14 cellular contexts compared by ENCODE assay signal in the genomic region with DNA sequence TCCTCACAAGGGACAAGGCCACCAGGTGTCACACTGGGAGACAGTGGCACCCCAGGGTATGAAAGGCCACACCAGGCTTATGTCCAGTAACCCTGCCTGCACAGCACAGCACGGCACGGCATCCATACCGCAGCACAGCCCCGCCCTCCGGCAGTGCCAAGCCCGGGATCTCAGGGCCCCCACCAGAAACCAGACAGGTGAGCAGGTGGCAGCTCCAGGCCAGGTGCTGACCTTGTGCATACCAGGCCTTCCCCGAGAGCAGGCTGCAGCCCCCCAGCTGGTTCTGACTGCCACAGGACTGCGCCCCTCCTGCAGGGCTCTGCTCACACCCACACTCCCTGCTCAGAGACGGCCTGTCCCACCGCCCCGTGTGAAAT. TPM values are rescaled to one million over a fixed set of nuclear protein-coding genes. Genes with fewer than 3 reads are reported as not detected.
"Had no signal": no experiment of that assay in that cellular context is flagged by ENCODE, and none has a peak within 500 bp of the region (broad histone marks: within the 10 kb centered on the region; RNA-seq: fewer than 3 reads in every experiment).

No MANE protein-coding gene starts in this region.

- H3K27ac Mint-ChIP-seq: activated CD4-positive, alpha-beta T cell treated with anti-CD3 and anti-CD28 coated beads for 36 hours; activated CD8-positive, alpha-beta T cell treated with anti-CD3 and anti-CD28 coated beads for 36 hours; activated naive CD4-positive, alpha-beta T cell treated with anti-CD3 and anti-CD28 coated beads, Interleukin-2, amount 10 ng/mL, durations not matched to agents 7 days and 5 days; naive thymus-derived CD8-positive, alpha-beta T cell had no signal

- H3K4me1 ChIP-seq: prostate gland had no signal

- H3K4me3 ChIP-seq: gastrocnemius medialis, hepatocyte, lung, prostate gland had no signal

- H3K27me3 ChIP-seq: gastrocnemius medialis, hepatocyte had no signal

- H3K27ac ChIP-seq: epithelial cell of prostate, hepatocyte, prostate gland, WERI-Rb-1 had no signal

- H3K36me3 ChIP-seq: gastrocnemius medialis, prostate gland, WERI-Rb-1 had no signal

- H3K9me3 ChIP-seq: gastrocnemius medialis, prostate gland had no signal

- H3K4me1 Mint-ChIP-seq: activated CD4-positive, alpha-beta T cell treated with anti-CD3 and anti-CD28 coated beads for 36 hours; activated naive CD4-positive, alpha-beta T cell treated with anti-CD3 and anti-CD28 coated beads, Interleukin-2, amount 10 ng/mL, durations not matched to agents 7 days and 5 days; naive thymus-derived CD8-positive, alpha-beta T cell had no signal

- H3K36me3 Mint-ChIP-seq: activated naive CD4-positive, alpha-beta T cell treated with anti-CD3 and anti-CD28 coated beads, Interleukin-2, amount 10 ng/mL, durations not matched to agents 7 days and 5 days; naive thymus-derived CD8-positive, alpha-beta T cell had no signal

- H3K4me3 Mint-ChIP-seq: activated CD4-positive, alpha-beta T cell treated with anti-CD3 and anti-CD28 coated beads for 36 hours; activated CD8-positive, alpha-beta T cell treated with anti-CD3 and anti-CD28 coated beads for 36 hours; activated naive CD4-positive, alpha-beta T cell treated with anti-CD3 and anti-CD28 coated beads, Interleukin-2, amount 10 ng/mL, durations not matched to agents 7 days and 5 days; naive thymus-derived CD8-positive, alpha-beta T cell had no signal

- H3K27me3 Mint-ChIP-seq: activated CD4-positive, alpha-beta T cell treated with anti-CD3 and anti-CD28 coated beads for 36 hours; activated CD8-positive, alpha-beta T cell treated with anti-CD3 and anti-CD28 coated beads for 36 hours; activated naive CD4-positive, alpha-beta T cell treated with anti-CD3 and anti-CD28 coated beads, Interleukin-2, amount 10 ng/mL, durations not matched to agents 7 days and 5 days; naive thymus-derived CD8-positive, alpha-beta T cell had no signal

- H3K9me3 Mint-ChIP-seq: activated CD8-positive, alpha-beta T cell treated with anti-CD3 and anti-CD28 coated beads for 36 hours; activated naive CD4-positive, alpha-beta T cell treated with anti-CD3 and anti-CD28 coated beads, Interleukin-2, amount 10 ng/mL, durations not matched to agents 7 days and 5 days had no signal

- DNase-seq: activated CD4-positive, alpha-beta T cell treated with anti-CD3 and anti-CD28 coated beads for 36 hours; activated CD8-positive, alpha-beta memory T cell treated with anti-CD3 and anti-CD28 coated beads, Interleukin-2, amount 50 U/mL, for 48 hours; activated CD8-positive, alpha-beta T cell treated with anti-CD3 and anti-CD28 coated beads for 36 hours; activated naive CD4-positive, alpha-beta T cell treated with anti-CD3 and anti-CD28 coated beads, Interleukin-2, amount 10 ng/mL, durations not matched to agents 7 days and 5 days; central memory CD4-positive, alpha-beta T cell; effector memory CD4-positive, alpha-beta T cell; gastrocnemius medialis; WERI-Rb-1 had no signal

- ATAC-seq: activated CD4-positive, alpha-beta T cell treated with anti-CD3 and anti-CD28 coated beads for 36 hours; activated CD8-positive, alpha-beta T cell treated with anti-CD3 and anti-CD28 coated beads for 36 hours; naive thymus-derived CD8-positive, alpha-beta T cell had no signal

RNA-seq across cellular contexts. Expression of a gene that starts 56.5 kb away (rescaled TPM):
- total RNA-seq: activated CD4-positive, alpha-beta T cell treated with anti-CD3 and anti-CD28 coated beads for 36 hours; activated CD8-positive, alpha-beta T cell treated with anti-CD3 and anti-CD28 coated beads for 36 hours; naive thymus-derived CD8-positive, alpha-beta T cell; SK-MEL-5 had no signal
